In genomic region chr12:31004666-31005065, GRCh38 we compare ENCODE assay signal across 15 cellular contexts.
"Had no signal": no experiment of that assay in that cellular context is flagged by ENCODE, and none has a peak within 500 bp of the region (broad histone marks: within the 10 kb centered on the region; RNA-seq: fewer than 3 reads in every experiment).

No MANE protein-coding gene starts in this region.

- H3K4me3 ChIP-seq: ascending aorta, breast epithelium, pancreas had no signal

- H3K36me3 ChIP-seq: ascending aorta, breast epithelium, pancreas had no signal

- H3K27me3 ChIP-seq: ascending aorta, breast epithelium, pancreas had no signal

- H3K9me3 ChIP-seq: ascending aorta, breast epithelium, pancreas had no signal

- DNase-seq: activated CD4-positive, alpha-beta T cell treated with anti-CD3 and anti-CD28 coated beads for 4 hours; activated CD8-positive, alpha-beta memory T cell treated with anti-CD3 and anti-CD28 coated beads, Interleukin-2, amount 50 U/mL, for 4 hours; activated CD8-positive, alpha-beta T cell treated with anti-CD3 and anti-CD28 coated beads, Interleukin-2, amount 10 ng/mL, durations not matched to agents 7 days and 5 days; activated naive CD4-positive, alpha-beta T cell treated with Interleukin-2 at 50 U/mL for 16 hours; dermis blood vessel endothelial cell; effector memory CD8-positive, alpha-beta T cell; naive thymus-derived CD4-positive, alpha-beta T cell; stimulated activated CD4-positive, alpha-beta T cell treated with anti-CD3 and anti-CD28 coated beads, Interleukin-4, amount 100 ng/mL, for 4 hours; stimulated activated CD8-positive, alpha-beta memory T cell treated with anti-CD3 and anti-CD28 coated beads, Interleukin-4, amount 100 ng/mL, for 48 hours; stimulated activated naive CD4-positive, alpha-beta T cell treated with Interleukin-2 at 50 U/mL for 16 hours; T-helper 2 cell; trophoblast cell had no signal

- ATAC-seq: activated CD8-positive, alpha-beta T cell treated with anti-CD3 and anti-CD28 coated beads, Interleukin-2, amount 10 ng/mL, durations not matched to agents 7 days and 5 days; effector memory CD8-positive, alpha-beta T cell; naive thymus-derived CD4-positive, alpha-beta T cell; pancreas had no signal

- H3K27ac ChIP-seq: ascending aorta, breast epithelium, pancreas had no signal

- H3K4me1 ChIP-seq: ascending aorta, breast epithelium, pancreas had no signal
